In genomic region chr5:6765612-6766525, GRCh38 we compare ENCODE assay signal across 8 cellular contexts. TPM values are rescaled to one million over a fixed set of nuclear protein-coding genes. Genes with fewer than 3 reads are reported as not detected.
A peak's percentile ranks its signal among the peaks of the same experiment; 100 is the strongest.
DNase-seq lines count a peak whose midpoint lies in the region; ATAC-seq and TF ChIP-seq lines count a peak whose summit lies in the region.

No MANE protein-coding gene starts in this region.

- peaks cover 16% of the 10 kb centered on the region for H3K4me1 Mint-ChIP-seq in activated CD8-positive, alpha-beta T cell treated with anti-CD3 and anti-CD28 coated beads, Interleukin-2, amount 10 ng/mL, durations not matched to agents 7 days and 5 days (ENCODE audit: low read depth)
- peaks cover 11% of the 10 kb centered on the region for H3K4me1 Mint-ChIP-seq in endothelial cell (ENCODE audit: unreplicated experiment)

- DNase-seq in COR-L47 (lab: John Stamatoyannopoulos, UW) (peak; percentile 72), NCI-H69 (lab: John Stamatoyannopoulos, UW) (peak; percentile 91), endothelial cell (ENCODE audit: low spot score) (peak; percentile 89), middle frontal gyrus (ENCODE audit: extremely low spot score, low spot score) (peak; percentile 62)
- peak; percentile 84 for DNase-seq in activated CD8-positive, alpha-beta T cell treated with anti-CD3 and anti-CD28 coated beads, Interleukin-2, amount 10 ng/mL, durations not matched to agents 7 days and 5 days
- DNase-seq in stimulated activated CD8-positive, alpha-beta memory T cell treated with anti-CD3 and anti-CD28 coated beads, Interleukin-4, amount 100 ng/mL, for 24 hours (ENCODE audit: low read depth): peak; percentile 36

- H3K4me3 Mint-ChIP-seq in activated CD8-positive, alpha-beta T cell treated with anti-CD3 and anti-CD28 coated beads, Interleukin-2, amount 10 ng/mL, durations not matched to agents 7 days and 5 days: no peak overlapping the region
- no peak overlapping the region for H3K4me3 Mint-ChIP-seq in endothelial cell (ENCODE audit: unreplicated experiment)

- peak; percentile 96 for TF ChIP-seq CTCF in endothelial cell (IDR thresholded peaks at IDR 0.05; ENCODE audit: unreplicated experiment)

- CTCF ChIA-PET in activated CD8-positive, alpha-beta T cell treated with anti-CD3 and anti-CD28 coated beads, Interleukin-2, amount 10 ng/mL, durations not matched to agents 7 days and 5 days (lab: Charles Lee): interaction anchor here (0.6 to 2.2 kb wide), 22 partner anchors 9 to 1092 kb away, joined by 3 to 9 read pairs (median 4); no protein-coding TSS in a partner anchor

- no peaks in the 10 kb centered on the region for H3K27me3 Mint-ChIP-seq in activated CD8-positive, alpha-beta T cell treated with anti-CD3 and anti-CD28 coated beads, Interleukin-2, amount 10 ng/mL, durations not matched to agents 7 days and 5 days (ENCODE audit: low read depth)
- peaks cover 3% of the 10 kb centered on the region for H3K27me3 Mint-ChIP-seq in endothelial cell (ENCODE audit: unreplicated experiment)

- no peaks in the 10 kb centered on the region for H3K36me3 Mint-ChIP-seq in activated CD8-positive, alpha-beta T cell treated with anti-CD3 and anti-CD28 coated beads, Interleukin-2, amount 10 ng/mL, durations not matched to agents 7 days and 5 days (ENCODE audit: low read depth)
- H3K36me3 Mint-ChIP-seq in endothelial cell (ENCODE audit: low read depth, unreplicated experiment): no peaks in the 10 kb centered on the region

- POLR2A ChIA-PET in activated CD8-positive, alpha-beta T cell treated with anti-CD3 and anti-CD28 coated beads, Interleukin-2, amount 10 ng/mL, durations not matched to agents 7 days and 5 days (lab: Charles Lee): no interaction called here

- H3K27ac Mint-ChIP-seq in activated CD8-positive, alpha-beta T cell treated with anti-CD3 and anti-CD28 coated beads, Interleukin-2, amount 10 ng/mL, durations not matched to agents 7 days and 5 days: no peak overlapping the region
- no peak overlapping the region for H3K27ac Mint-ChIP-seq in endothelial cell (ENCODE audit: unreplicated experiment)

- no peaks in the 10 kb centered on the region for H3K9me3 Mint-ChIP-seq in activated CD8-positive, alpha-beta T cell treated with anti-CD3 and anti-CD28 coated beads, Interleukin-2, amount 10 ng/mL, durations not matched to agents 7 days and 5 days (ENCODE audit: insufficient read depth)
- no peaks in the 10 kb centered on the region for H3K9me3 Mint-ChIP-seq in endothelial cell (ENCODE audit: unreplicated experiment)

- ATAC-seq in GM19467 (IDR thresholded peaks at IDR 0.05; ENCODE audit: unreplicated experiment) (peak; percentile 79), HG03565 (IDR thresholded peaks at IDR 0.05; ENCODE audit: unreplicated experiment) (peak; percentile 91)
- peak; percentile 87 for ATAC-seq in activated CD8-positive, alpha-beta T cell treated with anti-CD3 and anti-CD28 coated beads, Interleukin-2, amount 10 ng/mL, durations not matched to agents 7 days and 5 days

RNA-seq across cellular contexts. Expression of gene TENT4A, which starts 52.6 kb away (rescaled TPM):
- total RNA-seq in activated CD8-positive, alpha-beta T cell treated with anti-CD3 and anti-CD28 coated beads, Interleukin-2, amount 10 ng/mL, durations not matched to agents 7 days and 5 days: 10 to 100 TPM; 43.1 to 45.5 TPM
- 24.7 TPM for total RNA-seq in endothelial cell (ENCODE audit: unreplicated experiment)

Comparison
In these comparisons a context has a peak if more than half of its experiments do, and no peak if none do; other contexts are left out.
1. Peak in every context shown above with its lines: DNase-seq and ATAC-seq.
2. DNase-seq: peak in every context shown above with its lines; median percentile 91 in NCI-H69; 89 in endothelial cell; 84 in activated CD8-positive, alpha-beta T cell treated with anti-CD3 and anti-CD28 coated beads, Interleukin-2, amount 10 ng/mL, durations not matched to agents 7 days and 5 days; 72 in COR-L47; 62 in middle frontal gyrus; 36 in stimulated activated CD8-positive, alpha-beta memory T cell treated with anti-CD3 and anti-CD28 coated beads, Interleukin-4, amount 100 ng/mL, for 24 hours.